ENCODE assay signal across 16 cellular contexts in the genomic region with DNA sequence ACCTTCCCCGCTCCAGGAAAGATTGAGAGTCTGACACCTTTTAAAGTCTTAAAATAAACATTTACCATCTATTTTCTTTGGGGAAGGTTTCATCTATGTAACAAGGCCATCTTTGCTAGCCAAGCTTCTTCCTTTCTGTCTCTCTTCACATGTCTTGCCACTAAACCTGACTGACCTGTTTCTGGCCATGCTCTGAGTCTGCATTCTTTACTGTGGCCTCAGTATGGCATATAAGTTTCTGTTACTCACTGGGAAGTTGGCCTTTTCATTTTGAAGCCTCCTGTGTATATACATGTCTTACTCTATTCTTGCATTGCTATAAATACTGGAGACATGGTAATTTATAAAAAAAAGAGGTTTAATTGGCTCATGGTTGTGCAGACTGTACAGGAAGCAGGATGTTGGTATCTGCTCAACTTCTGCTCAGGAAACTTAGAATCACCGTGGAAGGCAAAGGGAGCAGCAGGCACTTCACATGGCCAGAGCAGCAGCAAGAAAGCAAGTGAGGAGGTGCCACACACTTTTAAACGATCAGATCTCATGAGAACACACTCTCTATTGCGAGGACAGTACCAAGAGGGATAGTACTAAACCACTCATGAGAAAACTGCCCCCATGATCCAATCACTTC. TPM values are rescaled to one million over a fixed set of nuclear protein-coding genes. Genes with fewer than 3 reads are reported as not detected.
A peak's percentile ranks its signal among the peaks of the same experiment; 100 is the strongest.
DNase-seq lines count a peak whose midpoint lies in the region; ATAC-seq, FAIRE-seq and TF ChIP-seq lines count a peak whose summit lies in the region.
"Had no signal": no experiment of that assay in that cellular context is flagged by ENCODE, and none has a peak within 500 bp of the region (broad histone marks: within the 10 kb centered on the region; RNA-seq: fewer than 3 reads in every experiment).

No MANE protein-coding gene starts in this region.

- no peak for ATAC-seq in right cardiac atrium
- ATAC-seq in GM21367 (IDR thresholded peaks at IDR 0.05; ENCODE audit: unreplicated experiment) = no peak
- ATAC-seq in HG02571 (IDR thresholded peaks at IDR 0.05; ENCODE audit: unreplicated experiment) = no peak
- ATAC-seq: left ventricle myocardium superior had no signal

- DNase-seq in cardiac muscle cell (ENCODE audit: low read depth in 1 of 2, low spot score in 1 of 2) (no peak), right cardiac atrium (no peak), hepatocyte (ENCODE audit: low spot score) (peak; percentile 20), urothelium cell line (ENCODE audit: low spot score) (no peak), NCI-H82 (lab: John Stamatoyannopoulos, UW) (no peak)
- DNase-seq in T-helper 2 cell treated with Interferon-gamma antibody and Interleukin-4, amounts not matched to agents 5 μg/mL and 100 μg/mL, for 36 hours (ENCODE audit: low spot score) = peak; percentile 6
- DNase-seq: activated effector memory CD4-positive, alpha-beta T cell treated with anti-CD3 and anti-CD28 coated beads, Interleukin-2, amount 50 U/mL, for 16 hours; foreskin fibroblast; left ventricle myocardium superior; NCI-H1092 treated with DMSO at 0.1 percent for 48 hours; posterior cingulate gyrus; stimulated activated CD4-positive, alpha-beta T cell treated with anti-CD3 and anti-CD28 coated beads, Interleukin-4, amount 100 ng/mL, for 1 hour; substantia nigra had no signal

- intact Hi-C loops in right cardiac atrium (cut with DNase I) = no loop called here

- FAIRE-seq in urothelium cell line (lab: Jason Lieb, UNC) = no peak

- H4K20me1 ChIP-seq in hepatocyte (ENCODE audit: insufficient read depth, poor library complexity, severe bottlenecking) = no peaks in the 10 kb centered on the region

- H3K79me2 ChIP-seq in hepatocyte = no peaks in the 10 kb centered on the region

- H3K27ac ChIP-seq in cardiac muscle cell (peak overlapping the region; percentile 77), right cardiac atrium (ENCODE audit: low read length) (no peak overlapping the region), hepatocyte (no peak overlapping the region)
- H3K27ac ChIP-seq: coronary artery had no signal

- H3K9me2 ChIP-seq in hepatocyte (replicated peaks; ENCODE audit: insufficient read depth) = no peaks in the 10 kb centered on the region

- H3K36me3 ChIP-seq in cardiac muscle cell (no peaks in the 10 kb centered on the region), hepatocyte (replicated peaks; ENCODE audit: insufficient read depth, low read depth) (peaks cover 3% of the 10 kb centered on the region)

- H3K4me1 ChIP-seq in cardiac muscle cell (ENCODE audit: low read depth) = peaks cover 8% of the 10 kb centered on the region
- no peaks in the 10 kb centered on the region for H3K4me1 ChIP-seq in right cardiac atrium (ENCODE audit: control insufficient read depth, insufficient read depth, low read length)
- no peaks in the 10 kb centered on the region for H3K4me1 ChIP-seq in hepatocyte (ENCODE audit: insufficient read depth)

- H3K27me3 Mint-ChIP-seq in T-helper 2 cell treated with Interferon-gamma antibody and Interleukin-4, amounts not matched to agents 5 μg/mL and 100 μg/mL, for 36 hours (ENCODE audit: low read depth) = no peaks in the 10 kb centered on the region

- H3K4me3 ChIP-seq in cardiac muscle cell (no peak overlapping the region), right cardiac atrium (ENCODE audit: low read length) (no peak overlapping the region), hepatocyte (no peak overlapping the region)
- H3K4me3 ChIP-seq: coronary artery had no signal

- no peak for TF ChIP-seq CTCF in cardiac muscle cell (IDR thresholded peaks at IDR 0.05; ENCODE audit: low read depth, low read length)
- TF ChIP-seq CTCF in hepatocyte (IDR thresholded peaks at IDR 0.05; ENCODE audit: poor library complexity) = no peak

- H3K27me3 ChIP-seq in cardiac muscle cell (no peaks in the 10 kb centered on the region), right cardiac atrium (ENCODE audit: control insufficient read depth, insufficient read depth) (no peaks in the 10 kb centered on the region), hepatocyte (no peaks in the 10 kb centered on the region)

- peak overlapping the region; percentile 84 for H3K27ac Mint-ChIP-seq in T-helper 2 cell treated with Interferon-gamma antibody and Interleukin-4, amounts not matched to agents 5 μg/mL and 100 μg/mL, for 36 hours

- peaks cover 28% of the 10 kb centered on the region for H3K4me1 Mint-ChIP-seq in T-helper 2 cell treated with Interferon-gamma antibody and Interleukin-4, amounts not matched to agents 5 μg/mL and 100 μg/mL, for 36 hours (ENCODE audit: low read depth)

- H3K9me3 Mint-ChIP-seq in T-helper 2 cell treated with Interferon-gamma antibody and Interleukin-4, amounts not matched to agents 5 μg/mL and 100 μg/mL, for 36 hours = no peaks in the 10 kb centered on the region

- no peak overlapping the region for H3K4me2 ChIP-seq in hepatocyte

- peak overlapping the region; percentile 22 for H3K4me3 Mint-ChIP-seq in T-helper 2 cell treated with Interferon-gamma antibody and Interleukin-4, amounts not matched to agents 5 μg/mL and 100 μg/mL, for 36 hours

- WGBS in right cardiac atrium = 75% methylated on average over 4 of the region's 4 CpGs
- 76% methylated on average over 4 of the region's 4 CpGs for WGBS in hepatocyte (ENCODE audit: low lambda C conversion rate, missing lambda C conversion rate)

- H3K36me3 Mint-ChIP-seq in T-helper 2 cell treated with Interferon-gamma antibody and Interleukin-4, amounts not matched to agents 5 μg/mL and 100 μg/mL, for 36 hours (ENCODE audit: low read depth) = peaks cover 26% of the 10 kb centered on the region

- H3K9me3 ChIP-seq in cardiac muscle cell (ENCODE audit: low read depth) (no peaks in the 10 kb centered on the region), right cardiac atrium (ENCODE audit: control insufficient read depth, low read length) (no peaks in the 10 kb centered on the region), hepatocyte (ENCODE audit: low read depth) (no peaks in the 10 kb centered on the region)

- no peak overlapping the region for H2AFZ ChIP-seq in hepatocyte

RNA-seq across cellular contexts. Expression of gene KCNV2, which starts 48.1 kb away (rescaled TPM):
- total RNA-seq in cardiac muscle cell (not detected in 2 replicates), right cardiac atrium (not detected), hepatocyte (not detected in 2 replicates)
- polyA plus RNA-seq in cardiac muscle cell (0.49 and 0.81 TPM in 2 replicates), right cardiac atrium (not detected), hepatocyte (0.13 TPM in 1 of 2 replicates, not detected in the other)
- total RNA-seq: left ventricle myocardium superior had no signal

Comparison
In these comparisons a context has a peak if more than half of its experiments do, and no peak if none do; other contexts are left out.
1. DNase-seq: peak in T-helper 2 cell treated with Interferon-gamma antibody and Interleukin-4, amounts not matched to agents 5 μg/mL and 100 μg/mL, for 36 hours (single experiment) and hepatocyte (single experiment); none in cardiac muscle cell (0 of 2), right cardiac atrium (0 of 3), urothelium cell line (single experiment) and NCI-H82 (single experiment).